21 cellular contexts compared by ENCODE assay signal in the genomic region with DNA sequence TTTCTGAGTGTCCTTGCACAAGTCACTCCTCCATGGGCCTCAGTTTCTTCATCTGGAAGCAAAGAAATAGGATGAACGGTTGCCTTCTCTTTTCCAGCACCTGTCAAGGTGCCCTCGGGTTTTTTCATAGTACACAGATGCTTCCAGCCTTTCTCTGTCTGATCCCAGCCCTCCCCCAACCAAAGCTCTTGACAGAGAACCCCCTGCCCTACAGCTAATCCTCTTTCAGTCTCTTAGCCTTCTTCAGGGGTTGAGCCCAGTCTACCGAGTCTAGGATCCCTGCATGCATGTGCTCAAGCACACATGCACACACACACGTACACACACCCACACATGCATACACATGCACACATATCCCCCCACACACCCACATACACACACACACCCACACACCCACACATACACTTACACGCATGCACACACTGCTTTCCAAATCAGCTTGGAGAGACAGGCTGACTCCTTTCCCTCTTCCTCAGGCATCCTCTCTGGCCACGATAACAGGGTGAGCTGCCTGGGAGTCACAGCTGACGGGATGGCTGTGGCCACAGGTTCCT. TPM values are rescaled to one million over a fixed set of nuclear protein-coding genes. Genes with fewer than 3 reads are reported as not detected.
DNase-seq lines count a peak whose midpoint lies in the region; ATAC-seq and TF ChIP-seq lines count a peak whose summit lies in the region.
"Had no signal": no experiment of that assay in that cellular context is flagged by ENCODE, and none has a peak within 500 bp of the region (broad histone marks: within the 10 kb centered on the region; RNA-seq: fewer than 3 reads in every experiment).

No MANE protein-coding gene starts in this region.

- H3K9me3 ChIP-seq in HEK293 (ENCODE audit: control insufficient read depth, insufficient read depth, low read depth, low read length) (no peaks in the 10 kb centered on the region), T-helper 17 cell (ENCODE audit: control insufficient read depth, low read length, poor library complexity, severe bottlenecking) (no peaks in the 10 kb centered on the region)

- POLR2A ChIA-PET in HEK293 (lab: Yijun Ruan, JAX): interaction anchor here (1.2 to 5.6 kb wide), 3 partner anchors 20 to 26 kb away, joined by 4 to 16 read pairs (median 6); a partner anchor contains a TSS

- H3K27ac ChIP-seq in 22Rv1: peak overlapping the region; percentile 99
- H3K27ac ChIP-seq in HEK293 (ENCODE audit: extremely low read depth, low read depth, low read length): no peak overlapping the region
- H3K27ac ChIP-seq: GM23248, SK-N-MC had no signal

- H3K4me1 Mint-ChIP-seq in T-helper 17 cell (peaks cover 14% of the 10 kb centered on the region), neural crest cell (peaks cover 23% of the 10 kb centered on the region)

- H3K27ac Mint-ChIP-seq in T-helper 17 cell (peak overlapping the region; percentile 57), neural crest cell (ENCODE audit: unreplicated experiment) (no peak overlapping the region)

- H3K36me3 ChIP-seq in HEK293 (ENCODE audit: control insufficient read depth in 2 of 2, insufficient read depth in 1 of 2, low read length in 2 of 2): peaks cover 29 to 90% of the 10 kb centered on the region in 2 experiments

- H3K4me3 ChIP-seq in HEK293 (ENCODE audit: low read depth, low read length): no peak overlapping the region
- H3K4me3 ChIP-seq: GM23248, SK-N-MC had no signal

- CTCF ChIA-PET in HEK293 (lab: Yijun Ruan, JAX): interaction anchor here (8.1 kb wide), 1 partner anchor 13 kb away, joined by 75 read pairs; no protein-coding TSS in a partner anchor

- H3K27me3 Mint-ChIP-seq in T-helper 17 cell: no peaks in the 10 kb centered on the region
- H3K27me3 Mint-ChIP-seq in neural crest cell (ENCODE audit: low read depth): no peaks in the 10 kb centered on the region

- ATAC-seq in T-helper 17 cell: no peak

- H3K9me3 Mint-ChIP-seq in neural crest cell: no peaks in the 10 kb centered on the region
- H3K9me3 Mint-ChIP-seq: H9 had no signal

- H3K4me1 ChIP-seq in HEK293 (ENCODE audit: control insufficient read depth, insufficient read depth, low read length): peaks cover 7% of the 10 kb centered on the region

- no peak overlapping the region for H3K4me3 Mint-ChIP-seq in T-helper 17 cell
- H3K4me3 Mint-ChIP-seq in neural crest cell: peak overlapping the region; percentile 8
- H3K4me3 Mint-ChIP-seq: H9 had no signal

- H3K36me3 Mint-ChIP-seq in T-helper 17 cell (ENCODE audit: low read depth) (peaks cover 4% of the 10 kb centered on the region), neural crest cell (ENCODE audit: low read depth) (peaks cover 19% of the 10 kb centered on the region)

- TF ChIP-seq CTCF in 22Rv1 (IDR thresholded peaks at IDR 0.05) (no peak), HEK293 (tag by site-specific recombination; IDR thresholded peaks at IDR 0.05) (no peak), neural crest cell (conservative IDR thresholded peaks at IDR 0.05) (no peak)

- DNase-seq in T-helper 17 cell (no peak), neural crest cell (ENCODE audit: low read depth, low spot score) (no peak), G401 (ENCODE audit: low spot score) (no peak), 8988T (no peak)
- no peak for DNase-seq in activated T-cell treated with anti-CD3 and anti-CD28 coated beads, Interleukin-2, amount 50 U/mL, for 1 hour
- DNase-seq: DMS 273 treated with DMSO at 0.1 percent for 48 hours, DND-41, GM23248, H9, KG1, NCI-H1105, NCI-H146, NCI-H2029, NCI-H226, NCI-H510A treated with DMSO at 0.1 percent for 48 hours, NCI-H774, OCI-M1, SHP77 had no signal

- in situ Hi-C loops in G401 (cut with HindIII; ENCODE audit: low sequenced_read_pairs): no loop called here

TF ChIP-seq in HEK293, 187 proteins besides CTCF, POLR2A, EP300 and RAD21:
- peak; percentile 98 for TF ChIP-seq EGR2 (tag by site-specific recombination; IDR thresholded peaks at IDR 0.05; ENCODE audit: low read depth)
- TF ChIP-seq, protein P1, sequence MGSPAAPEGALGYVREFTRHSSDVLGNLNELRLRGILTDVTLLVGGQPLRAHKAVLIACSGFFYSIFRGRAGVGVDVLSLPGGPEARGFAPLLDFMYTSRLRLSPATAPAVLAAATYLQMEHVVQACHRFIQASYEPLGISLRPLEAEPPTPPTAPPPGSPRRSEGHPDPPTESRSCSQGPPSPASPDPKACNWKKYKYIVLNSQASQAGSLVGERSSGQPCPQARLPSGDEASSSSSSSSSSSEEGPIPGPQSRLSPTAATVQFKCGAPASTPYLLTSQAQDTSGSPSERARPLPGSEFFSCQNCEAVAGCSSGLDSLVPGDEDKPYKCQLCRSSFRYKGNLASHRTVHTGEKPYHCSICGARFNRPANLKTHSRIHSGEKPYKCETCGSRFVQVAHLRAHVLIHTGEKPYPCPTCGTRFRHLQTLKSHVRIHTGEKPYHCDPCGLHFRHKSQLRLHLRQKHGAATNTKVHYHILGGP (tag by site-specific recombination; IDR thresholded peaks at IDR 0.05): no peak
- no peak for TF ChIP-seq ZNF558 (tag by site-specific recombination; IDR thresholded peaks at IDR 0.05)
- no peak for TF ChIP-seq ZNF132 (tag by site-specific recombination; IDR thresholded peaks at IDR 0.05; ENCODE audit: borderline replicate concordance)
- peak; percentile 98 for TF ChIP-seq ZFHX2 (tag by site-specific recombination; conservative IDR thresholded peaks at IDR 0.05)
- no peak for TF ChIP-seq ZNF239 (tag by site-specific recombination; IDR thresholded peaks at IDR 0.05)
- no peak for TF ChIP-seq ZNF776 (tag by site-specific recombination; IDR thresholded peaks at IDR 0.05; ENCODE audit: borderline replicate concordance)
- TF ChIP-seq SP3 (tag by site-specific recombination; IDR thresholded peaks at IDR 0.05): no peak
- TF ChIP-seq ZNF747 (tag by site-specific recombination; IDR thresholded peaks at IDR 0.05): no peak
- no peak for TF ChIP-seq ZNF221 (tag by site-specific recombination; IDR thresholded peaks at IDR 0.05; ENCODE audit: borderline replicate concordance)
- TF ChIP-seq, protein P2, sequence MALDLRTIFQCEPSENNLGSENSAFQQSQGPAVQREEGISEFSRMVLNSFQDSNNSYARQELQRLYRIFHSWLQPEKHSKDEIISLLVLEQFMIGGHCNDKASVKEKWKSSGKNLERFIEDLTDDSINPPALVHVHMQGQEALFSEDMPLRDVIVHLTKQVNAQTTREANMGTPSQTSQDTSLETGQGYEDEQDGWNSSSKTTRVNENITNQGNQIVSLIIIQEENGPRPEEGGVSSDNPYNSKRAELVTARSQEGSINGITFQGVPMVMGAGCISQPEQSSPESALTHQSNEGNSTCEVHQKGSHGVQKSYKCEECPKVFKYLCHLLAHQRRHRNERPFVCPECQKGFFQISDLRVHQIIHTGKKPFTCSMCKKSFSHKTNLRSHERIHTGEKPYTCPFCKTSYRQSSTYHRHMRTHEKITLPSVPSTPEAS (tag by site-specific recombination; IDR thresholded peaks at IDR 0.05): peak; percentile 89

RNA-seq across cellular contexts. Expression of a gene that starts 4.7 kb away (rescaled TPM):
- total RNA-seq in T-helper 17 cell (under 1 TPM; 0.65 to 0.87 TPM), neural crest cell (67.9 and 71.7 TPM in 2 replicates)
- total RNA-seq in G401 (2014; rRNA removed; shearing (Covaris generic)): 84.2 and 103 TPM in 2 replicates

RNA-seq across cellular contexts. Expression of a gene that starts 5.6 kb away (rescaled TPM):
- total RNA-seq in T-helper 17 cell (10 to 100 TPM; 65.7 to 76.1 TPM), neural crest cell (172 and 173 TPM in 2 replicates)
- 137 and 156 TPM in 2 replicates for total RNA-seq in G401 (2014; rRNA removed; shearing (Covaris generic))

RNA-seq across cellular contexts. Expression of a gene that starts 5.7 kb away (rescaled TPM):
- total RNA-seq in T-helper 17 cell (under 1 TPM; 0.26 to 0.45 TPM), neural crest cell (21.2 and 22.2 TPM in 2 replicates)
- total RNA-seq in G401 (2014; rRNA removed; shearing (Covaris generic)): 0.25 and 3.8 TPM in 2 replicates

RNA-seq across cellular contexts. Expression of a gene that starts 18.2 kb away (rescaled TPM):
- 1 to 10 TPM in 1 of 2 donors, under 1 TPM in 1; 0.97 to 1.3 TPM for total RNA-seq in T-helper 17 cell
- total RNA-seq in neural crest cell: 47.4 and 52.7 TPM in 2 replicates
- total RNA-seq in G401 (2014; rRNA removed; shearing (Covaris generic)): 56.4 and 70.5 TPM in 2 replicates

RNA-seq across cellular contexts. Expression of a gene that starts 20.9 kb away (rescaled TPM):
- total RNA-seq in T-helper 17 cell (100 to 1,000 TPM; 140 to 144 TPM), neural crest cell (685 and 713 TPM in 2 replicates)
- 1,506 and 1,683 TPM in 2 replicates for total RNA-seq in G401 (2014; rRNA removed; shearing (Covaris generic))

Comparison
In these comparisons a context has a peak if more than half of its experiments do, and no peak if none do; other contexts are left out.
1. RNA of a gene that starts 4.7 kb away (total RNA-seq): 84.2 to 103 TPM in G401 and 67.9 to 71.7 TPM in neural crest cell; 0.65 to 0.87 TPM in T-helper 17 cell; every median in the first group is over 10 times any median in the second.